In the genomic region with DNA sequence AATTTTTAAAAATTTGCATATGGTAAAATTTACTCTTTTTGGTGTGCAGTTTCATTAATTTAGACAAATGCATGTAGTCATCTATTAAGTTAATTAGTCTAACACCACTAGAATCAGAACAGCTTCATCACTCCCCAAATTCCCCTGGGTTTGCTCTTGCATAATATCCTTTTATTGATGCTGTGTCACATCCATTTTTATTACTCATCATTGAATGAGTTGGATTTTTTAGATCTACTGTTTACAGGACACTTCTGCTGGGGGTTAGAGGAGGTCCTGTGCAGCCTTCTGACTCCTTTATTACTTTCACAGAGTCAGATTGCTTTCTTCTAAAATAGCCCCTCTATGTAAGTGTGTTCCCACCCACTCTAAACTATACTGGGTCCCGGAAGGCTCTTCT, we compare ENCODE assay signal across 17 cellular contexts.
DNase-seq lines count a peak whose midpoint lies in the region; ATAC-seq and TF ChIP-seq lines count a peak whose summit lies in the region.
"Had no signal": no experiment of that assay in that cellular context is flagged by ENCODE, and none has a peak within 500 bp of the region (broad histone marks: within the 10 kb centered on the region; RNA-seq: fewer than 3 reads in every experiment).

No MANE protein-coding gene starts in this region.

- H3K27me3 ChIP-seq in naive thymus-derived CD4-positive, alpha-beta T cell (ENCODE audit: control insufficient read depth in 2 of 2, insufficient read depth in 2 of 2, low read length in 2 of 2) = no peaks in the 10 kb centered on the region
- H3K27me3 ChIP-seq: neutrophil had no signal

- no peak overlapping the region for H3K27ac Mint-ChIP-seq in naive thymus-derived CD4-positive, alpha-beta T cell
- H3K27ac Mint-ChIP-seq: activated naive CD4-positive, alpha-beta T cell treated with anti-CD3 and anti-CD28 coated beads, Interleukin-2, amount 50 U/mL, for 72 hours; GM23338 had no signal

- CTCF ChIA-PET in naive thymus-derived CD4-positive, alpha-beta T cell (lab: Charles Lee) = interaction anchor here (1.0 kb wide), 1 partner anchor 8 kb away, joined by 3 read pairs; no protein-coding TSS in a partner anchor

- peaks cover 0 to 4% (median 0%) of the 10 kb centered on the region in 11 donors for H3K9me3 Mint-ChIP-seq in naive thymus-derived CD4-positive, alpha-beta T cell
- H3K9me3 Mint-ChIP-seq: activated naive CD4-positive, alpha-beta T cell treated with anti-CD3 and anti-CD28 coated beads, Interleukin-2, amount 50 U/mL, for 72 hours; GM23338 had no signal

- peak; percentile 61 for ATAC-seq in naive thymus-derived CD4-positive, alpha-beta T cell
- ATAC-seq in omental fat pad (ENCODE audit: low FRiP score) (no peak), HG02763 (IDR thresholded peaks at IDR 0.05; ENCODE audit: unreplicated experiment) (no peak)
- ATAC-seq: activated naive CD4-positive, alpha-beta T cell treated with anti-CD3 and anti-CD28 coated beads, Interleukin-2, amount 50 U/mL, for 72 hours; GM23338; stimulated activated naive CD8-positive, alpha-beta T cell treated with anti-CD3 and anti-CD28 coated beads, Interleukin-15, Interleukin-2, amounts not matched to agents 100 U/mL and 50 U/mL, for 24 hours had no signal

- no peak for TF ChIP-seq CTCF in omental fat pad (IDR thresholded peaks at IDR 0.05)

- H3K4me3 Mint-ChIP-seq in naive thymus-derived CD4-positive, alpha-beta T cell = no peak overlapping the region
- H3K4me3 Mint-ChIP-seq: CD8-positive, alpha-beta memory T cell; GM23338 had no signal

- no peak overlapping the region for H3K27ac ChIP-seq in naive thymus-derived CD4-positive, alpha-beta T cell (ENCODE audit: low read depth, low read length)
- H3K27ac ChIP-seq: neutrophil had no signal

- peaks cover 0 to 4% (median 0%) of the 10 kb centered on the region in 7 donors for H3K4me1 Mint-ChIP-seq in naive thymus-derived CD4-positive, alpha-beta T cell

- no peaks in the 10 kb centered on the region for H3K4me1 ChIP-seq in naive thymus-derived CD4-positive, alpha-beta T cell (ENCODE audit: control insufficient read depth in 2 of 2, insufficient read depth in 2 of 2, low read length in 2 of 2)

- H3K36me3 ChIP-seq in naive thymus-derived CD4-positive, alpha-beta T cell (ENCODE audit: control insufficient read depth in 2 of 3, insufficient read depth in 3 of 3, low read length in 3 of 3) = no peaks in the 10 kb centered on the region
- H3K36me3 ChIP-seq: neutrophil had no signal

- H3K27me3 Mint-ChIP-seq in naive thymus-derived CD4-positive, alpha-beta T cell = no peaks in the 10 kb centered on the region

- no peak overlapping the region for H3K4me3 ChIP-seq in naive thymus-derived CD4-positive, alpha-beta T cell (ENCODE audit: low read length)
- H3K4me3 ChIP-seq: GM23338, lung had no signal

- intact Hi-C loops in naive thymus-derived CD4-positive, alpha-beta T cell (cut with micrococcal nuclease) = no loop called here

- no peaks in the 10 kb centered on the region for H3K9me3 ChIP-seq in naive thymus-derived CD4-positive, alpha-beta T cell (ENCODE audit: control insufficient read depth in 2 of 3, low read length in 3 of 3)
- H3K9me3 ChIP-seq: neutrophil had no signal

- POLR2A ChIA-PET in naive thymus-derived CD4-positive, alpha-beta T cell (lab: Charles Lee) = no interaction called here

- DNase-seq in GM03348 (ENCODE audit: low spot score) (peak; percentile 33), NCI-H226 (peak; percentile 49), dermis blood vessel endothelial cell (peak; percentile 47), omental fat pad (ENCODE audit: low spot score) (no peak), NCI-H2107 (lab: John Stamatoyannopoulos, UW) (no peak), hippocampal formation (lab: John Stamatoyannopoulos, UW) (no peak)
- DNase-seq in naive thymus-derived CD4-positive, alpha-beta T cell = no peak
- DNase-seq: activated CD8-positive, alpha-beta memory T cell treated with anti-CD3 and anti-CD28 coated beads, Interleukin-2, amount 50 U/mL, for 4 hours; CD8-positive, alpha-beta memory T cell; GF-D8; NCI-H2171 treated with DMSO at 0.1 percent for 48 hours; stimulated activated naive CD8-positive, alpha-beta T cell treated with anti-CD3 and anti-CD28 coated beads, Interleukin-15, Interleukin-2, amounts not matched to agents 100 U/mL and 50 U/mL, for 24 hours had no signal

- peaks cover 0 to 16% (median 2%) of the 10 kb centered on the region in 5 donors for H3K36me3 Mint-ChIP-seq in naive thymus-derived CD4-positive, alpha-beta T cell
- H3K36me3 Mint-ChIP-seq: activated naive CD4-positive, alpha-beta T cell treated with anti-CD3 and anti-CD28 coated beads, Interleukin-2, amount 50 U/mL, for 72 hours had no signal

Comparison
In these comparisons a context has a peak if more than half of its experiments do, and no peak if none do; other contexts are left out.
1. DNase-seq: peak in GM03348 (single experiment), NCI-H226 (single experiment) and dermis blood vessel endothelial cell (single experiment); none in naive thymus-derived CD4-positive, alpha-beta T cell (0 of 9), omental fat pad (single experiment), NCI-H2107 (single experiment) and hippocampal formation (0 of 2).